In genomic region chr14:81219210-81219820, GRCh38 we compare ENCODE assay signal across 8 cellular contexts. TPM values are rescaled to one million over a fixed set of nuclear protein-coding genes. Genes with fewer than 3 reads are reported as not detected.
A peak's percentile ranks its signal among the peaks of the same experiment; 100 is the strongest.
DNase-seq lines count a peak whose midpoint lies in the region; ATAC-seq lines count a peak whose summit lies in the region.

No MANE protein-coding gene starts in this region.

- H4K8ac ChIP-seq in mesendoderm (ENCODE audit: low read depth, low read length): no peak overlapping the region

- H3K27ac ChIP-seq in HUES48 (ENCODE audit: low read depth, low read length) (peak overlapping the region; percentile 96), mesendoderm (ENCODE audit: low read depth, low read length) (peak overlapping the region; percentile 95)

- H3K9ac ChIP-seq in HUES48 (ENCODE audit: low read depth, low read length) (peak overlapping the region; percentile 99), NT2/D1 (ENCODE audit: insufficient read length, low read depth) (peak overlapping the region; percentile 87), endocrine pancreas (ENCODE audit: control insufficient read depth, insufficient read depth, low read length) (peak overlapping the region; percentile 96), mesendoderm (ENCODE audit: low read length) (peak overlapping the region; percentile 99)

- H3K23ac ChIP-seq in mesendoderm (ENCODE audit: low read length): no peak overlapping the region

- DNase-seq in Caki2 (ENCODE audit: low read depth) (peak; percentile 90), NT2/D1 (ENCODE audit: low read depth, low spot score) (peak; percentile 72), mesendoderm (peak; percentile 99)
- peak; percentile 61 for DNase-seq in activated CD8-positive, alpha-beta memory T cell treated with anti-CD3 and anti-CD28 coated beads, Interleukin-2, amount 50 U/mL, for 24 hours (ENCODE audit: extremely low read depth)
- DNase-seq in stimulated activated CD8-positive, alpha-beta memory T cell treated with anti-CD3 and anti-CD28 coated beads, Interleukin-12 subunit alpha, Interleukin-12 subunit beta, amount 100 ng/mL, for 4 hours (ENCODE audit: low read depth): peak; percentile 62

- in situ Hi-C loops in Caki2 (cut with HindIII; ENCODE audit: low pct_unique_long_range_greater_than_20kb, low sequenced_read_pairs): no loop called here

- H3K4me2 ChIP-seq in mesendoderm (ENCODE audit: low read length): peak overlapping the region; percentile 77

- peaks cover 22% of the 10 kb centered on the region for H3K79me2 ChIP-seq in mesendoderm (ENCODE audit: control insufficient read depth, insufficient read depth, low read length)

- H3K4me3 ChIP-seq in HUES48 (ENCODE audit: low read depth, low read length) (peak overlapping the region; percentile 99), NT2/D1 (ENCODE audit: insufficient read length, low read depth) (peak overlapping the region; percentile 64), endocrine pancreas (ENCODE audit: control insufficient read depth, insufficient read depth, low read length) (peak overlapping the region; percentile 91), mesendoderm (ENCODE audit: low read length) (peak overlapping the region; percentile 98)

- ATAC-seq in GM21423 (IDR thresholded peaks at IDR 0.05; ENCODE audit: unreplicated experiment): peak; percentile 58

- WGBS in mesendoderm (ENCODE audit: extremely low coverage, insufficient coverage, low lambda C conversion rate): no CpG with 5 or more reads among the region's 31 CpGs

- H3K9me3 ChIP-seq in HUES48 (ENCODE audit: control insufficient read depth, insufficient read depth, low read length) (no peaks in the 10 kb centered on the region), NT2/D1 (ENCODE audit: insufficient read depth, low read length) (no peaks in the 10 kb centered on the region), endocrine pancreas (ENCODE audit: control insufficient read depth, low read length) (no peaks in the 10 kb centered on the region)

- H3K27me3 ChIP-seq in HUES48 (ENCODE audit: control insufficient read depth, insufficient read depth, low read length) (no peaks in the 10 kb centered on the region), NT2/D1 (ENCODE audit: insufficient read depth, insufficient read length) (no peaks in the 10 kb centered on the region), endocrine pancreas (ENCODE audit: control insufficient read depth, insufficient read depth, low read length) (no peaks in the 10 kb centered on the region), mesendoderm (ENCODE audit: insufficient read depth, low read length, poor library complexity) (no peaks in the 10 kb centered on the region)

- H2BK120ac ChIP-seq in mesendoderm (ENCODE audit: low read depth, low read length): peak overlapping the region; percentile 79

- peak overlapping the region; percentile 95 for H3K4ac ChIP-seq in mesendoderm (ENCODE audit: low read depth, low read length)

- H4K5ac ChIP-seq in mesendoderm (ENCODE audit: low read length): peak overlapping the region; percentile 60

- H3K4me1 ChIP-seq in HUES48 (ENCODE audit: control insufficient read depth, insufficient read depth, low read length) (peaks cover 28% of the 10 kb centered on the region), NT2/D1 (ENCODE audit: insufficient read depth, insufficient read length) (no peaks in the 10 kb centered on the region), endocrine pancreas (ENCODE audit: control insufficient read depth, insufficient read depth, low read length) (peaks cover 27% of the 10 kb centered on the region), mesendoderm (ENCODE audit: control insufficient read depth, low read depth, low read length) (no peaks in the 10 kb centered on the region)

- peak overlapping the region; percentile 3 for H2BK5ac ChIP-seq in mesendoderm (ENCODE audit: low read length)

- peak overlapping the region; percentile 95 for H3K56ac ChIP-seq in mesendoderm (ENCODE audit: low read length)

- peak overlapping the region; percentile 62 for H2AK5ac ChIP-seq in mesendoderm (ENCODE audit: low read length)

- H3K18ac ChIP-seq in mesendoderm (ENCODE audit: low read length): peak overlapping the region; percentile 100

- no peak overlapping the region for H2BK15ac ChIP-seq in mesendoderm (replicated peaks; ENCODE audit: low read depth)

- peaks cover 6% of the 10 kb centered on the region for H3K79me1 ChIP-seq in mesendoderm (ENCODE audit: low read length)

- H3K36me3 ChIP-seq in HUES48 (ENCODE audit: control insufficient read depth, insufficient read depth, low read length): peaks cover 26% of the 10 kb centered on the region
- H3K36me3 ChIP-seq in NT2/D1 (ENCODE audit: insufficient read depth, insufficient read length, low read length): peaks cover 21% of the 10 kb centered on the region
- no peaks in the 10 kb centered on the region for H3K36me3 ChIP-seq in endocrine pancreas (ENCODE audit: control insufficient read depth, insufficient read depth, low read length)
- no peaks in the 10 kb centered on the region for H3K36me3 ChIP-seq in mesendoderm (ENCODE audit: control insufficient read depth, insufficient read depth, low read length)

RNA-seq across cellular contexts. Expression of gene GTF2A1, which starts 1.4 kb away (rescaled TPM):
- 9.6 and 13.9 TPM in 2 replicates for total RNA-seq in Caki2 (2014; rRNA removed; shearing (Covaris generic); ENCODE audit: low replicate concordance)
- polyA plus RNA-seq in mesendoderm (2013, experiment 1 of 2): 30.2 TPM
- 30.9 TPM for polyA plus RNA-seq in mesendoderm (2013, experiment 2 of 2)

Comparison
In these comparisons a context has a peak if more than half of its experiments do, and no peak if none do; other contexts are left out.
1. Peak in every context shown above with its lines: DNase-seq, ATAC-seq, H3K4me3 ChIP-seq and H3K27ac ChIP-seq.